11 cellular contexts compared by ENCODE assay signal in the genomic region with DNA sequence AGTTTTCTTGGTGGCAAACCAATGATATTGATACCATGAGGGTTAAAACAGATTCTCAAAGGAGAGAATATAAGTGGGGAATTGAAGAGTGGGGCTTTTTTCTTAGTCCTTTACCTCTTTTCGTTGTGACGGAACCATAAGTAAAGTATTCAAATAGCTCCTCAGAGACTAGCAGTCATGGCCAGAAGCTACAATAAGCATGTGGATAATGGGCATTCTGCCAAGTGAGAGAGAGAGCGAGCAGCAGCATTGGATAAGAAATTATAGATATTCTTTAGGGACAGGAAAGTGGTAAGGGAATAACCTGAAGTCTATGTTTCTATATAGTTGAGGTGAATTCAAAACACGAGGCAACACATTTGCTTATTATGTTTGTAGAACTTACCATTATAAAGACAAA.
DNase-seq lines count a peak whose midpoint lies in the region; TF ChIP-seq lines count a peak whose summit lies in the region.
"Had no signal": no experiment of that assay in that cellular context is flagged by ENCODE, and none has a peak within 500 bp of the region (broad histone marks: within the 10 kb centered on the region; RNA-seq: fewer than 3 reads in every experiment).

No MANE protein-coding gene starts in this region.

- TF ChIP-seq CTCF in foreskin fibroblast (IDR thresholded peaks at IDR 0.05; ENCODE audit: low read depth, low read length) (no peak), GM13976 (IDR thresholded peaks at IDR 0.05; ENCODE audit: borderline replicate concordance, control extremely low read depth, extremely low read depth, insufficient read depth, missing control alignments) (no peak)

- in situ Hi-C loops in GM13976 (cut with MboI; ENCODE audit: low sequenced_read_pairs, unreplicated experiment): no loop called here

- DNase-seq in Daoy (ENCODE audit: low read depth) (peak; percentile 15), M059J (ENCODE audit: low read depth) (peak; percentile 1), NCI-H69 (lab: John Stamatoyannopoulos, UW) (peak; percentile 86), foreskin fibroblast (peak; percentile 1 to 30), GM13976 (ENCODE audit: low spot score) (no peak), epidermal melanocyte (ENCODE audit: insufficient read length, low spot score) (no peak), middle frontal gyrus (ENCODE audit: extremely low spot score, low spot score) (no peak)
- no peak for DNase-seq in activated naive CD4-positive, alpha-beta T cell treated with Interleukin-2 at 50 U/mL for 16 hours
- DNase-seq: nephron progenitor cell, SIG-M5 had no signal

- H3K4me3 ChIP-seq in foreskin fibroblast (ENCODE audit: low read depth in 1 of 2, low read length in 2 of 2): no peak overlapping the region
- H3K4me3 ChIP-seq: GM12878 had no signal

Comparison
In these comparisons a context has a peak if more than half of its experiments do, and no peak if none do; other contexts are left out.
1. DNase-seq: peak in Daoy (single experiment), M059J (single experiment), NCI-H69 (single experiment) and foreskin fibroblast (2 of 2); none in GM13976 (single experiment), activated naive CD4-positive, alpha-beta T cell treated with Interleukin-2 at 50 U/mL for 16 hours (single experiment), epidermal melanocyte (single experiment) and middle frontal gyrus (single experiment).